ENCODE assay signal across 23 cellular contexts in the genomic region with DNA sequence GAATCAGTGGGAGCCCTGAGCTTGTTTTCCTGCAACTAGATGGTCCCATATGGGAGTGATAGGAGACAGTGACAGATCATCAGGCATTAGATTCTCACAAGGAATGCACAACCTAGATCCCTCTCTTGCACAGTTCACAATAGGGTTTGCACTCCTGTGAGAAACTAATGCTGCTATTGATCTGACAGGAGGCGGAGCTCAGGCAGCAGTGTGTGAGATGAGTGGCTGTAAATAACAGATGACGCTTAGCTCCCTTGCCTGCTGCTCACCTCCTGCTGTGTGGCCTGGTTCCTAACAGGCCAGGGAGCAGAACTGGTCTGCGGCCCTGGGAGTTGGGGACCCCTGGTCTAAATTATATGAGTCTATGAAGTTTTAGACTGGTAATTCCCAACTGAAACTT. TPM values are rescaled to one million over a fixed set of nuclear protein-coding genes. Genes with fewer than 3 reads are reported as not detected.
DNase-seq lines count a peak whose midpoint lies in the region; ATAC-seq, FAIRE-seq and TF ChIP-seq lines count a peak whose summit lies in the region.
"Had no signal": no experiment of that assay in that cellular context is flagged by ENCODE, and none has a peak within 500 bp of the region (broad histone marks: within the 10 kb centered on the region; RNA-seq: fewer than 3 reads in every experiment).

No MANE protein-coding gene starts in this region.

- no peak for TF ChIP-seq POLR2A in GM12878 (IDR thresholded peaks at IDR 0.05; ENCODE audit: low read depth, low read length)

- no peaks in the 10 kb centered on the region for H3K27me3 ChIP-seq in CD4-positive, alpha-beta memory T cell (ENCODE audit: insufficient read depth, low read length)
- H3K27me3 ChIP-seq in GM12878 (replicated peaks in 1 of 2; ENCODE audit: control insufficient read depth in 2 of 2, insufficient read depth in 2 of 2, low read length in 1 of 2) = no peaks in the 10 kb centered on the region
- no peaks in the 10 kb centered on the region for H3K27me3 ChIP-seq in small intestine (ENCODE audit: control insufficient read depth in 2 of 2, insufficient read depth in 2 of 2, low read length in 2 of 2)

- H2AFZ ChIP-seq in GM12878 (ENCODE audit: control insufficient read depth, low read depth, low read length) = no peak overlapping the region

- in situ Hi-C loops in GM12878 (cut with MboI) = no loop called here

- peak overlapping the region; percentile 85 for H3K4me2 ChIP-seq in GM12878 (ENCODE audit: control insufficient read depth, insufficient read depth)
- H3K4me2 ChIP-seq: SK-N-SH had no signal

- H3K27me3 Mint-ChIP-seq in CD4-positive, alpha-beta memory T cell = no peaks in the 10 kb centered on the region
- H3K27me3 Mint-ChIP-seq: activated naive CD8-positive, alpha-beta T cell treated with anti-CD3 and anti-CD28 coated beads, Interleukin-2, amount 10 ng/mL, durations not matched to agents 7 days and 5 days had no signal

- RAD21 ChIA-PET in GM12878 (lab: Charles Lee; ENCODE audit: unreplicated experiment) = interaction anchor here (0.6 to 1.2 kb wide), 5 partner anchors 15 to 387 kb away, joined by 3 to 6 read pairs (median 3); a partner anchor contains a TSS

- H3K27ac Mint-ChIP-seq in CD4-positive, alpha-beta memory T cell = peak overlapping the region in 5 of 7 donors; percentile 7 to 90 (median 27)

- peak; percentile 41 for ATAC-seq in GM12878

- peaks cover 41% of the 10 kb centered on the region for H3K4me1 ChIP-seq in CD4-positive, alpha-beta memory T cell (ENCODE audit: insufficient read depth, low read length)
- H3K4me1 ChIP-seq in GM12878 (ENCODE audit: control insufficient read depth, insufficient read depth, low read length) (peaks cover 14% of the 10 kb centered on the region), small intestine (ENCODE audit: control insufficient read depth in 2 of 2, insufficient read depth in 1 of 2, low read depth in 1 of 2, low read length in 1 of 2) (peaks cover 3 to 12% of the 10 kb centered on the region in 2 donors)

- CTCF ChIA-PET in CD4-positive, alpha-beta memory T cell (lab: Charles Lee; ENCODE audit: partially characterized antibody) = no interaction called here
- CTCF ChIA-PET in GM12878 (lab: Yijun Ruan, JAX) = interaction anchor here (0.6 to 1.9 kb wide), 7 partner anchors 11 to 725 kb away, joined by 3 to 6 read pairs (median 4); a partner anchor contains a TSS

- no peaks in the 10 kb centered on the region for H3K36me3 ChIP-seq in CD4-positive, alpha-beta memory T cell (ENCODE audit: insufficient read depth, low read length)
- H3K36me3 ChIP-seq in GM12878 (ENCODE audit: control insufficient read depth in 2 of 2, insufficient read depth in 2 of 2, low read length in 1 of 2) (peaks cover 0 to 14% of the 10 kb centered on the region in 2 experiments; a peak in 2 of 4 replicates), small intestine (ENCODE audit: control insufficient read depth in 2 of 2, insufficient read depth in 2 of 2, low read length in 2 of 2) (no peaks in the 10 kb centered on the region)

- peak overlapping the region in 1 of 8 donors; percentile 22 for H3K4me3 Mint-ChIP-seq in CD4-positive, alpha-beta memory T cell

- no peak overlapping the region for H3K27ac ChIP-seq in CD4-positive, alpha-beta memory T cell (ENCODE audit: low read depth, low read length)
- H3K27ac ChIP-seq in GM12878 (ENCODE audit: control insufficient read depth, insufficient read depth) (no peak overlapping the region; the same call in 1 of the 2 replicates), small intestine (ENCODE audit: low read depth in 1 of 2, low read length in 1 of 2) (no peak overlapping the region)

- no TSS peak for BruUV-seq in GM12878 (replicated peaks; lab: Mats Ljungman, UMichigan)

- SMC1A ChIA-PET in GM12878 (lab: Charles Lee; ENCODE audit: uncharacterized antibody, unreplicated experiment) = interaction anchor here (0.9 to 3.1 kb wide), 7 partner anchors 9 to 247 kb away, joined by 3 to 14 read pairs (median 3); no protein-coding TSS in a partner anchor

- TF ChIP-seq CTCF in GM12878 (IDR thresholded peaks at IDR 0.05 in 2 of 3, conservative IDR thresholded peaks at IDR 0.05 in 1 of 3; ENCODE audit: control insufficient read depth in 2 of 3, extremely low read depth in 1 of 3, insufficient read depth in 1 of 3, low read depth in 3 of 3, low read length in 3 of 3) = no peak

- no peaks in the 10 kb centered on the region for H3K9me3 ChIP-seq in CD4-positive, alpha-beta memory T cell (ENCODE audit: control insufficient read depth in 1 of 2, low read length in 2 of 2)
- H3K9me3 ChIP-seq in GM12878 (replicated peaks; ENCODE audit: control insufficient read depth, insufficient read depth, low read length) (peaks cover 3% of the 10 kb centered on the region; the same call in 2 of the 3 replicates), small intestine (ENCODE audit: control insufficient read depth, low read depth) (no peaks in the 10 kb centered on the region)
- H3K9me3 ChIP-seq: SK-N-SH had no signal

- H3K4me1 Mint-ChIP-seq in CD4-positive, alpha-beta memory T cell = peaks cover 31 to 44% (median 36%) of the 10 kb centered on the region in 4 donors

- peaks cover 8 to 14% of the 10 kb centered on the region in 2 donors for H3K36me3 Mint-ChIP-seq in CD4-positive, alpha-beta memory T cell

- H4K20me1 ChIP-seq in GM12878 (ENCODE audit: control insufficient read depth, insufficient read depth) = no peaks in the 10 kb centered on the region

- H3K4me3 ChIP-seq in CD4-positive, alpha-beta memory T cell (ENCODE audit: low read length in 2 of 2) = no peak overlapping the region
- H3K4me3 ChIP-seq in GM12878 (peak overlapping the region; percentile 89), small intestine (ENCODE audit: low read depth in 1 of 2, low read length in 2 of 2) (no peak overlapping the region)

- H3K9ac ChIP-seq in GM12878 (ENCODE audit: control insufficient read depth, insufficient read depth, low read length) = no peak overlapping the region
- H3K9ac ChIP-seq: SK-N-SH had no signal

- peaks cover 86% of the 10 kb centered on the region for H3K79me2 ChIP-seq in GM12878 (ENCODE audit: control insufficient read depth, insufficient read depth, low read length)

- POLR2A ChIA-PET in CD4-positive, alpha-beta memory T cell (lab: Charles Lee; ENCODE audit: partially characterized antibody) = no interaction called here
- POLR2A ChIA-PET in GM12878 (lab: Charles Lee) = interaction anchor here (0.5 to 3.3 kb wide), 4 partner anchors 9 to 400 kb away, joined by 3 to 10 read pairs (median 4); a partner anchor contains a TSS

- no peak for TF ChIP-seq EP300 in GM12878 (IDR thresholded peaks at IDR 0.05; ENCODE audit: borderline replicate concordance in 1 of 2, control insufficient read depth in 1 of 2, low read depth in 2 of 2, low read length in 2 of 2)

- 98% methylated on average over 3 of the region's 3 CpGs for WGBS in GM12878 (ENCODE audit: insufficient coverage, insufficient replicate concordance, low lambda C conversion rate, missing lambda C conversion rate)
- 83 to 97% (median 88%) methylated on average over 3 of the region's 3 CpGs for WGBS in small intestine, 3 donors

- DNase-seq in CD4-positive, alpha-beta memory T cell = no peak
- DNase-seq in GM18507 (ENCODE audit: extremely low spot score, insufficient read length, low read depth) (no peak), GM12878 (ENCODE audit: low read depth, low spot score) (no peak), small intestine (peak; percentile 15), SW480 (ENCODE audit: low spot score) (no peak), NCI-H1694 treated with DMSO at 0.1 percent for 48 hours (lab: John Stamatoyannopoulos, UW) (no peak), NCI-H748 (lab: John Stamatoyannopoulos, UW; ENCODE audit: unreplicated experiment) (no peak)
- DNase-seq: activated CD4-positive, alpha-beta T cell treated with anti-CD3 and anti-CD28 coated beads, Interleukin-2, amount 50 U/mL, for 48 hours; activated CD4-positive, CD25-positive, alpha-beta regulatory T cell; activated effector memory CD4-positive, alpha-beta T cell treated with Interleukin-2 at 50 U/mL for 16 hours; activated naive CD8-positive, alpha-beta T cell treated with anti-CD3 and anti-CD28 coated beads, Interleukin-2, amount 10 ng/mL, durations not matched to agents 7 days and 5 days; C1 segment of cervical spinal cord; DMS153; GOT3; Kasumi-1; NCI-H1092; NCI-H187 treated with DMSO at 0.1 percent for 48 hours; NCI-H526 treated with DMSO at 0.1 percent for 48 hours; SK-N-SH; T-helper 9 cell had no signal

- peak; percentile 15 for FAIRE-seq in GM18507 (lab: Jason Lieb, UNC)
- no peak for FAIRE-seq in GM12878 (lab: Jason Lieb, UNC)
- FAIRE-seq in small intestine (lab: Jason Lieb, UNC) = no peak

- H3K9me3 Mint-ChIP-seq in CD4-positive, alpha-beta memory T cell = no peaks in the 10 kb centered on the region
- H3K9me3 Mint-ChIP-seq: activated naive CD8-positive, alpha-beta T cell treated with anti-CD3 and anti-CD28 coated beads, Interleukin-2, amount 10 ng/mL, durations not matched to agents 7 days and 5 days had no signal

- intact Hi-C loops in CD4-positive, alpha-beta memory T cell (cut with micrococcal nuclease) = no loop called here
- intact Hi-C loops in GM12878 (cut with micrococcal nuclease; ENCODE audit: unreplicated experiment) = no loop called here

- TF ChIP-seq RAD21 in GM12878 (IDR thresholded peaks at IDR 0.05; ENCODE audit: insufficient read depth, low read depth, low read length) = no peak

RNA-seq across cellular contexts. Expression of a gene that starts 3.9 kb away (rescaled TPM):
- total RNA-seq in CD4-positive, alpha-beta memory T cell = 10 to 100 TPM; 22.9 to 25.1 TPM
- 10 to 100 TPM; 15.5 to 16.4 TPM for polyA plus RNA-seq in CD4-positive, alpha-beta memory T cell
- 430 and 456 TPM in 2 replicates for total RNA-seq in GM12878 (2013; cell fraction: nucleolus; rRNA removed)
- total RNA-seq in GM12878 (2014; rRNA removed) = 59.7 and 66.3 TPM in 2 replicates
- total RNA-seq in GM12878 (2014; rRNA removed; fragmentation: Illumina TruSeq; extraction: Trizol) = 57.4 and 60.5 TPM in 2 replicates
- total RNA-seq in GM12878 (2021) = 54.7 and 56.8 TPM in 2 replicates
- polyA plus RNA-seq in GM12878 (2011; ENCODE audit: low read depth) = 34.6 TPM
- 94.9 and 153 TPM in 2 replicates for polyA plus RNA-seq in GM12878 (2011; rRNA removed)
- 40.6 and 45.4 TPM in 2 replicates for polyA plus RNA-seq in GM12878 (2011; cell fraction: cytosol; rRNA removed)
- polyA plus RNA-seq in GM12878 (2011; cell fraction: nucleus; rRNA removed) = 67.2 and 74.7 TPM in 2 replicates
- 31.3 and 46.9 TPM in 2 replicates for polyA plus RNA-seq in GM12878 (2012)
- 41.7 and 59.1 TPM in 2 replicates for polyA plus RNA-seq in GM12878 (2014; fragmentation: Illumina TruSeq; extraction: Trizol)
- polyA plus RNA-seq in GM12878 (2014; fragmentation: Nextera tagmentation; extraction: Ambion mirVana) = 10 to 100 TPM; 13.1 to 18.7 TPM
- 32.6 and 44.7 TPM in 2 replicates for polyA plus RNA-seq in GM12878 (2014; rRNA removed)
- 10 to 100 TPM; 52.5 to 55.8 TPM for polyA plus RNA-seq in GM12878 (2016; fragmentation: Nextera tagmentation; extraction: Ambion mirVana)
- polyA minus RNA-seq in GM12878 (2011; rRNA and poly(A)+ RNA removed) = 121 and 193 TPM in 2 replicates
- polyA minus RNA-seq in GM12878 (2011; cell fraction: cytosol; rRNA and poly(A)+ RNA removed) = 36.8 and 39.8 TPM in 2 replicates
- polyA minus RNA-seq in GM12878 (2011; cell fraction: nucleus; rRNA and poly(A)+ RNA removed) = 174 and 202 TPM in 2 replicates
- polyA plus RNA-seq in small intestine = 10 to 100 TPM; 10.5 to 12.7 (median 11.9) TPM

RNA-seq across cellular contexts. Expression of a gene that starts 34.9 kb away (rescaled TPM):
- under 1 TPM; 0.15 to 0.19 TPM for total RNA-seq in CD4-positive, alpha-beta memory T cell
- polyA plus RNA-seq in CD4-positive, alpha-beta memory T cell = not detected
- 0.56 and 0.67 TPM in 2 replicates for total RNA-seq in GM12878 (2013; cell fraction: nucleolus; rRNA removed)
- total RNA-seq in GM12878 (2014; rRNA removed) (not detected in 2 replicates), GM12878 (2014; rRNA removed; fragmentation: Illumina TruSeq; extraction: Trizol) (0.05 TPM in 1 of 2 replicates, not detected in the other), GM12878 (2021) (not detected in 2 replicates)
- not detected for polyA plus RNA-seq in GM12878 (2011; ENCODE audit: low read depth)
- polyA plus RNA-seq in GM12878 (2011; rRNA removed) (0.05 and 0.06 TPM in 2 replicates), GM12878 (2014; fragmentation: Illumina TruSeq; extraction: Trizol) (not detected in 2 replicates), GM12878 (2014; fragmentation: Nextera tagmentation; extraction: Ambion mirVana) (not detected), GM12878 (2014; rRNA removed) (0.22 TPM in 1 of 2 replicates, not detected in the other), GM12878 (2016; fragmentation: Nextera tagmentation; extraction: Ambion mirVana) (not detected), small intestine (1 to 10 TPM; 1.1 to 3.1 (median 1.4) TPM)
- polyA plus RNA-seq in GM12878 (2011; cell fraction: cytosol; rRNA removed) = 0.03 and 0.05 TPM in 2 replicates
- 0.36 and 0.41 TPM in 2 replicates for polyA plus RNA-seq in GM12878 (2011; cell fraction: nucleus; rRNA removed)
- 0.06 and 0.08 TPM in 2 replicates for polyA plus RNA-seq in GM12878 (2012)
- 0.15 TPM in 2 replicates for polyA minus RNA-seq in GM12878 (2011; rRNA and poly(A)+ RNA removed)
- polyA minus RNA-seq in GM12878 (2011; cell fraction: cytosol; rRNA and poly(A)+ RNA removed) = not detected in 2 replicates
- polyA minus RNA-seq in GM12878 (2011; cell fraction: nucleus; rRNA and poly(A)+ RNA removed) = 0.24 and 0.38 TPM in 2 replicates
- total RNA-seq: activated naive CD8-positive, alpha-beta T cell treated with anti-CD3 and anti-CD28 coated beads, Interleukin-2, amount 10 ng/mL, durations not matched to agents 7 days and 5 days; G401; lung microvascular endothelial cell; pulmonary artery endothelial cell had no signal
- polyA plus RNA-seq: SK-N-SH had no signal
